In the genomic region with DNA sequence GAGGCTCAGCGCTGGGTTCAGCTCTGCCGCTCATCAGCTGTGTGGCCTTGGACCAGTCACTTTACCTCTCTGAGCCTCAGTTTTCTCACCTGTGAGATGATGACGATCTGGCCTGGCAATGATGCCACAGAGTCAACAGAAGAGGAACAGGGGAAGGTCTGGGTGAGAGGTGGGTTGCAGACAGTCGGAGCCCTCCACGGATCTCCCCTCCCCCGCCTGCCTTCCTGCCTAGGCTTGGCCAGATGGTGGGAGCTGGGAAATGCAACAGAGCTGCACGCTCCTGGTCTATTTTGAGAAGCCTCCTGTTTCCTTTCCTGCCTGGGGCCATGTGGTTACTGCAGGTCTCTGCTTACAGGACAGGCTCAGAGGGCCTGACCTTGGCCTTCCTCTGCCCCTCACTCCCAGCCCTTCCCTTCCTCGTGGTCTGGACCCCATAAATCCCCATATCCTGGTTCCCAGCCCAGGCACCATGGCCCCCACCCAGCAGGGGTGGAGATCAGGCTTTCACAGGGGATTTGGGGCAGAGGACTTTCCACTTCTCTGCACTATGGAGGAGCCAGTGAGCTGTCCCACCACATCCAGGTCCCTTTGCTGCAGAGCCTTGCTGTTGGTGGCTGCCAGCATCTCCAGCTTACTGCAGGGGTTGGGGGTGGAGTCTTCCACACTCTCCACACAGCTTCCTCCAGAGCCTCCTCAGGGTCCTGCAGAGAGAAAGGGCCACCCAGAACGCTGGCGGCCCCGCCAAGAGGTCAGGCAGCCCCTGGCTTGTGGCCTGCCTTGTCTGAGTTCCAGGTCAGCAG, we compare ENCODE assay signal across 12 cellular contexts. TPM values are rescaled to one million over a fixed set of nuclear protein-coding genes. Genes with fewer than 3 reads are reported as not detected.
DNase-seq lines count a peak whose midpoint lies in the region; TF ChIP-seq lines count a peak whose summit lies in the region.
"Had no signal": no experiment of that assay in that cellular context is flagged by ENCODE, and none has a peak within 500 bp of the region (broad histone marks: within the 10 kb centered on the region; RNA-seq: fewer than 3 reads in every experiment).

No MANE protein-coding gene starts in this region.

- H3K27me3 ChIP-seq in SK-N-SH (ENCODE audit: insufficient read depth) (no peaks in the 10 kb centered on the region), neuronal stem cell (ENCODE audit: control insufficient read depth in 3 of 3, insufficient read depth in 3 of 3, low read depth in 1 of 3, low read length in 3 of 3) (peaks cover 0 to 16% (median 0%) of the 10 kb centered on the region in 3 experiments)
- H3K27me3 ChIP-seq: pancreas had no signal

- no peak overlapping the region for H2BK15ac ChIP-seq in neuronal stem cell (ENCODE audit: low read length)

- H3K4ac ChIP-seq in neuronal stem cell (ENCODE audit: low read length), result no peak overlapping the region

- TF ChIP-seq RAD21 in SK-N-SH (IDR thresholded peaks at IDR 0.05; ENCODE audit: low read length), result no peak; the same call in 1 of the 2 replicates

- no peak overlapping the region for H3K4me3 ChIP-seq in SK-N-SH (ENCODE audit: low read depth in 2 of 2, low read length in 1 of 2)
- H3K4me3 ChIP-seq in fibroblast of villous mesenchyme (ENCODE audit: low read depth, low read length), result no peak overlapping the region
- H3K4me3 ChIP-seq in neuronal stem cell (ENCODE audit: low read length in 2 of 2), result no peak overlapping the region
- H3K4me3 ChIP-seq: pancreas had no signal

- H2BK120ac ChIP-seq in neuronal stem cell (ENCODE audit: low read depth, low read length), result no peak overlapping the region

- H3K4me1 ChIP-seq in SK-N-SH (ENCODE audit: control insufficient read depth in 1 of 2, insufficient read depth in 2 of 2, low read depth in 1 of 2, low read length in 1 of 2), result peaks cover 12 to 68% of the 10 kb centered on the region in 2 experiments; a peak in 3 of 4 replicates
- H3K4me1 ChIP-seq in neuronal stem cell (ENCODE audit: control insufficient read depth in 2 of 2, insufficient read depth in 1 of 2, low read depth in 1 of 2, low read length in 2 of 2), result no peaks in the 10 kb centered on the region

- H3K27ac ChIP-seq in SK-N-SH (ENCODE audit: low read depth in 2 of 2, low read length in 1 of 2), result peak overlapping the region in 1 of 2 experiments; percentile 96; a peak in 3 of 4 replicates
- H3K27ac ChIP-seq in neuronal stem cell (replicated peaks; ENCODE audit: low read length), result no peak overlapping the region

- TF ChIP-seq CTCF in SK-N-SH (IDR thresholded peaks at IDR 0.05) (no peak), fibroblast of villous mesenchyme (IDR thresholded peaks at IDR 0.05; ENCODE audit: insufficient read depth, low read depth, low read length) (no peak)

- no peak overlapping the region for H2AFZ ChIP-seq in SK-N-SH (ENCODE audit: low read depth)
- H2AFZ ChIP-seq in neuronal stem cell (ENCODE audit: low read length), result peak overlapping the region; percentile 70

- no peak overlapping the region for H2BK12ac ChIP-seq in neuronal stem cell (ENCODE audit: low read length)

- no peak overlapping the region for H3K4me2 ChIP-seq in SK-N-SH
- H3K4me2 ChIP-seq in neuronal stem cell (ENCODE audit: insufficient read depth, low read length, poor library complexity, severe bottlenecking), result no peak overlapping the region

- H3K36me3 ChIP-seq in SK-N-SH (replicated peaks in 1 of 2; ENCODE audit: control insufficient read depth in 1 of 2, insufficient read depth in 2 of 2, low read length in 1 of 2) (no peaks in the 10 kb centered on the region), neuronal stem cell (replicated peaks in 1 of 2; ENCODE audit: control insufficient read depth in 2 of 2, insufficient read depth in 2 of 2, low read length in 2 of 2) (no peaks in the 10 kb centered on the region)
- H3K36me3 ChIP-seq: pancreas had no signal

- H3F3A ChIP-seq in SK-N-SH (replicated peaks; ENCODE audit: insufficient read depth), result peaks cover 7% of the 10 kb centered on the region

- DNase-seq in DMS 273 (lab: John Stamatoyannopoulos, UW; ENCODE audit: unreplicated experiment) (peak; percentile 78), SK-N-SH (peak; percentile 70), fibroblast of villous mesenchyme (ENCODE audit: low read depth) (peak; percentile 48), neuronal stem cell (ENCODE audit: low spot score) (no peak), NCI-H345 (lab: John Stamatoyannopoulos, UW) (no peak), AML-193 (lab: John Stamatoyannopoulos, UW) (no peak), SW480 (ENCODE audit: low spot score) (no peak)
- no peak for DNase-seq in stimulated activated CD4-positive, alpha-beta T cell treated with anti-CD3 and anti-CD28 coated beads, Interleukin-15, amount 100 ng/mL, for 24 hours
- DNase-seq: activated CD8-positive, alpha-beta memory T cell treated with anti-CD3 and anti-CD28 coated beads for 24 hours; NCI-H1105 had no signal

- H2AK5ac ChIP-seq in neuronal stem cell (ENCODE audit: low read depth, low read length), result peak overlapping the region; percentile 53

- H2BK5ac ChIP-seq in neuronal stem cell (ENCODE audit: low read length), result no peak overlapping the region

- TF ChIP-seq EP300 in SK-N-SH (IDR thresholded peaks at IDR 0.05; ENCODE audit: borderline replicate concordance in 1 of 2, low read depth in 1 of 2, low read length in 1 of 2), result peak in 1 of 2 experiments; percentile 71; a peak in 2 of 4 replicates

- H3K9me2 ChIP-seq in SK-N-SH, result no peaks in the 10 kb centered on the region

- no peak overlapping the region for H4K8ac ChIP-seq in neuronal stem cell (ENCODE audit: low read depth, low read length)

- H3K14ac ChIP-seq in neuronal stem cell (ENCODE audit: low read length), result no peak overlapping the region

- H3K79me2 ChIP-seq in SK-N-SH (ENCODE audit: insufficient read depth), result no peaks in the 10 kb centered on the region

- H3K9ac ChIP-seq in SK-N-SH (no peak overlapping the region), neuronal stem cell (ENCODE audit: low read depth, low read length, poor library complexity) (no peak overlapping the region)

- CTCF ChIA-PET in SK-N-SH (lab: Yijun Ruan, JAX), result interaction anchor here (0.6 to 3.8 kb wide), 19 partner anchors 13 to 99 kb away, joined by 3 to 25 read pairs (median 4); a partner anchor contains a TSS

- POLR2A ChIA-PET in SK-N-SH (lab: Yijun Ruan, JAX), result interaction anchor here (0.6 to 3.6 kb wide), 9 partner anchors 12 to 1556 kb away, joined by 3 to 53 read pairs (median 4); a partner anchor contains a TSS

- 4% methylated on average over 2 of the region's 11 CpGs for WGBS in SK-N-SH (ENCODE audit: low lambda C conversion rate)
- WGBS in neuronal stem cell (ENCODE audit: extremely low coverage in 2 of 2, insufficient read length in 2 of 2, insufficient replicate concordance in 1 of 2), 2 donors, result no CpG with 5 or more reads among the region's 11 CpGs

- no peak overlapping the region for H4K91ac ChIP-seq in neuronal stem cell (ENCODE audit: low read depth, low read length, poor library complexity)

- H3K18ac ChIP-seq in neuronal stem cell (ENCODE audit: low read length), result peak overlapping the region; percentile 20

- H3K9me3 ChIP-seq in SK-N-SH (no peaks in the 10 kb centered on the region), neuronal stem cell (replicated peaks in 1 of 2; ENCODE audit: control insufficient read depth in 2 of 2, insufficient read depth in 1 of 2, low read depth in 1 of 2, low read length in 2 of 2) (no peaks in the 10 kb centered on the region)
- H3K9me3 ChIP-seq: pancreas had no signal

- H4K20me1 ChIP-seq in SK-N-SH (ENCODE audit: insufficient read depth), result no peaks in the 10 kb centered on the region

- no peaks in the 10 kb centered on the region for H3K79me1 ChIP-seq in neuronal stem cell (ENCODE audit: low read depth, low read length)

- peak overlapping the region; percentile 6 for H3K23ac ChIP-seq in neuronal stem cell (ENCODE audit: low read depth, low read length, poor library complexity)

TF ChIP-seq in SK-N-SH, 30 proteins besides CTCF, POLR2A, EP300 and RAD21 (continues in another document):
- TF ChIP-seq FOSL2 (IDR thresholded peaks at IDR 0.05; ENCODE audit: borderline replicate concordance, low read depth), result no peak
- no peak for TF ChIP-seq SIN3A (IDR thresholded peaks at IDR 0.05; ENCODE audit: borderline replicate concordance, low read depth, low read length)
- no peak for TF ChIP-seq JUND (IDR thresholded peaks at IDR 0.05)
- TF ChIP-seq, protein P1, sequence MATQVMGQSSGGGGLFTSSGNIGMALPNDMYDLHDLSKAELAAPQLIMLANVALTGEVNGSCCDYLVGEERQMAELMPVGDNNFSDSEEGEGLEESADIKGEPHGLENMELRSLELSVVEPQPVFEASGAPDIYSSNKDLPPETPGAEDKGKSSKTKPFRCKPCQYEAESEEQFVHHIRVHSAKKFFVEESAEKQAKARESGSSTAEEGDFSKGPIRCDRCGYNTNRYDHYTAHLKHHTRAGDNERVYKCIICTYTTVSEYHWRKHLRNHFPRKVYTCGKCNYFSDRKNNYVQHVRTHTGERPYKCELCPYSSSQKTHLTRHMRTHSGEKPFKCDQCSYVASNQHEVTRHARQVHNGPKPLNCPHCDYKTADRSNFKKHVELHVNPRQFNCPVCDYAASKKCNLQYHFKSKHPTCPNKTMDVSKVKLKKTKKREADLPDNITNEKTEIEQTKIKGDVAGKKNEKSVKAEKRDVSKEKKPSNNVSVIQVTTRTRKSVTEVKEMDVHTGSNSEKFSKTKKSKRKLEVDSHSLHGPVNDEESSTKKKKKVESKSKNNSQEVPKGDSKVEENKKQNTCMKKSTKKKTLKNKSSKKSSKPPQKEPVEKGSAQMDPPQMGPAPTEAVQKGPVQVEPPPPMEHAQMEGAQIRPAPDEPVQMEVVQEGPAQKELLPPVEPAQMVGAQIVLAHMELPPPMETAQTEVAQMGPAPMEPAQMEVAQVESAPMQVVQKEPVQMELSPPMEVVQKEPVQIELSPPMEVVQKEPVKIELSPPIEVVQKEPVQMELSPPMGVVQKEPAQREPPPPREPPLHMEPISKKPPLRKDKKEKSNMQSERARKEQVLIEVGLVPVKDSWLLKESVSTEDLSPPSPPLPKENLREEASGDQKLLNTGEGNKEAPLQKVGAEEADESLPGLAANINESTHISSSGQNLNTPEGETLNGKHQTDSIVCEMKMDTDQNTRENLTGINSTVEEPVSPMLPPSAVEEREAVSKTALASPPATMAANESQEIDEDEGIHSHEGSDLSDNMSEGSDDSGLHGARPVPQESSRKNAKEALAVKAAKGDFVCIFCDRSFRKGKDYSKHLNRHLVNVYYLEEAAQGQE (IDR thresholded peaks at IDR 0.05; ENCODE audit: low read depth, low read length), result no peak

RNA-seq across cellular contexts. Expression of a gene that starts 46.9 kb away (rescaled TPM):
- polyA plus RNA-seq in SK-N-SH (2012; rRNA removed), result 11.1 and 18.0 TPM in 2 replicates
- polyA plus RNA-seq in SK-N-SH (2012; cell fraction: cytosol; rRNA removed), result 14.6 and 28.5 TPM in 2 replicates
- 20.2 and 38.7 TPM in 2 replicates for polyA plus RNA-seq in SK-N-SH (2012; cell fraction: nucleus; rRNA removed)
- 13.2 and 17.3 TPM in 2 replicates for total RNA-seq in fibroblast of villous mesenchyme
- 3.5 TPM for polyA plus RNA-seq in neuronal stem cell (2013, experiment 1 of 2)
- polyA plus RNA-seq in neuronal stem cell (2013, experiment 2 of 2), result 4.2 TPM

RNA-seq across cellular contexts. Expression of a gene that starts 58.4 kb away (rescaled TPM):
- not detected in 2 replicates for polyA plus RNA-seq in SK-N-SH (2012; rRNA removed)
- not detected in 2 replicates for polyA plus RNA-seq in SK-N-SH (2012; cell fraction: cytosol; rRNA removed)
- polyA plus RNA-seq in SK-N-SH (2012; cell fraction: nucleus; rRNA removed), result not detected in 2 replicates
- under 0.01 TPM in 1 of 2 replicates, not detected in the other for total RNA-seq in fibroblast of villous mesenchyme
- polyA plus RNA-seq in neuronal stem cell (2013, experiment 1 of 2), result not detected
- polyA plus RNA-seq in neuronal stem cell (2013, experiment 2 of 2), result not detected
- total RNA-seq: pancreas had no signal
- polyA plus RNA-seq: AG04450, pancreas had no signal

Comparison
In these comparisons a context has a peak if more than half of its experiments do, and no peak if none do; other contexts are left out.
1. DNase-seq: peak in DMS 273 (single experiment), SK-N-SH (single experiment) and fibroblast of villous mesenchyme (single experiment); none in neuronal stem cell (single experiment), NCI-H345 (single experiment), stimulated activated CD4-positive, alpha-beta T cell treated with anti-CD3 and anti-CD28 coated beads, Interleukin-15, amount 100 ng/mL, for 24 hours (single experiment), AML-193 (0 of 2) and SW480 (single experiment).